Comparison of ENCODE assay signal across 13 cellular contexts in the genomic region with DNA sequence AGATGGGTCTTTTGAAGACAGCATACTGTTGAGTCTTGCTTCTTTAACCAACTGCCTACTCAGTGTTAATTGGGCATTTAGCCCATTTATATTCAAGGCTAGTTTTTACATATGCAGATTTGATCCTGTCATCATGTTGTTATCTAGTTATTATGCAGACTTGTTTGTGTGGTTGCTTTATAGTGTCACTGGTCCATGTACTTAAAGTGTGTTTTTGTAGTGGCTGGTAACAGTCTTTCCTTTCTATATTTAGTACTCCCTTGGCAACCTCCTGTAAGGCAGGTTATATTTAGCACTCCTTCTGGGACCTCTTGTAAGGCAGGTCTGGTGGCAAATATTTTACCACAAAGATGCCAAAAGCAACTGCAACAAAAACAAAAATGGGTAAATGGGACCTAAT.
"Had no signal": no experiment of that assay in that cellular context is flagged by ENCODE, and none has a peak within 500 bp of the region (broad histone marks: within the 10 kb centered on the region; RNA-seq: fewer than 3 reads in every experiment).

No MANE protein-coding gene starts in this region.

- ATAC-seq: activated naive CD4-positive, alpha-beta T cell treated with anti-CD3 and anti-CD28 coated beads, Interleukin-2, amount 50 U/mL, for 72 hours; esophagus mucosa; stimulated activated memory B cell treated with anti-CD40 and anti-IgM and Interleukin-4, amounts not matched to agents 10 μg/mL and 1 μg/mL and 100 μg/mL, for 72 hours had no signal

- H3K9me3 Mint-ChIP-seq: activated naive CD4-positive, alpha-beta T cell treated with anti-CD3 and anti-CD28 coated beads, Interleukin-2, amount 50 U/mL, for 72 hours; stimulated activated memory B cell treated with anti-CD40 and anti-IgM and Interleukin-4, amounts not matched to agents 10 μg/mL and 1 μg/mL and 100 μg/mL, for 72 hours; type B pancreatic cell had no signal

- H3K4me2 ChIP-seq: smooth muscle cell had no signal

- H3K4me1 Mint-ChIP-seq: neural crest cell; stimulated activated memory B cell treated with anti-CD40 and anti-IgM and Interleukin-4, amounts not matched to agents 10 μg/mL and 1 μg/mL and 100 μg/mL, for 72 hours had no signal

- H3K27ac Mint-ChIP-seq: activated naive CD4-positive, alpha-beta T cell treated with anti-CD3 and anti-CD28 coated beads, Interleukin-2, amount 50 U/mL, for 72 hours; stimulated activated memory B cell treated with anti-CD40 and anti-IgM and Interleukin-4, amounts not matched to agents 10 μg/mL and 1 μg/mL and 100 μg/mL, for 72 hours; type B pancreatic cell had no signal

- H3K27me3 Mint-ChIP-seq: stimulated activated memory B cell treated with anti-CD40 and anti-IgM and Interleukin-4, amounts not matched to agents 10 μg/mL and 1 μg/mL and 100 μg/mL, for 72 hours; type B pancreatic cell had no signal

- H3K4me3 Mint-ChIP-seq: neural crest cell; stimulated activated memory B cell treated with anti-CD40 and anti-IgM and Interleukin-4, amounts not matched to agents 10 μg/mL and 1 μg/mL and 100 μg/mL, for 72 hours; type B pancreatic cell had no signal

- H3K36me3 Mint-ChIP-seq: activated naive CD4-positive, alpha-beta T cell treated with anti-CD3 and anti-CD28 coated beads, Interleukin-2, amount 50 U/mL, for 72 hours; stimulated activated memory B cell treated with anti-CD40 and anti-IgM and Interleukin-4, amounts not matched to agents 10 μg/mL and 1 μg/mL and 100 μg/mL, for 72 hours; type B pancreatic cell had no signal

- H3K4me3 ChIP-seq: smooth muscle cell had no signal

- DNase-seq: activated CD4-positive, alpha-beta T cell treated with anti-CD3 and anti-CD28 coated beads, Interleukin-2, amount 50 U/mL, for 4 hours; activated effector memory CD4-positive, alpha-beta T cell treated with anti-CD3 and anti-CD28 coated beads, Interleukin-2, amount 50 U/mL, for 16 hours; activated T-cell treated with anti-CD3 and anti-CD28 coated beads, Interleukin-2, amount 50 U/mL, for 1 hour; amygdala; foreskin fibroblast; islet precursor cell; T-helper 2 cell had no signal
